ENCODE assay signal across 4 cellular contexts in genomic region chr11:49185597-49185996, GRCh38. TPM values are rescaled to one million over a fixed set of nuclear protein-coding genes. Genes with fewer than 3 reads are reported as not detected.
"Had no signal": no experiment of that assay in that cellular context is flagged by ENCODE, and none has a peak within 500 bp of the region (broad histone marks: within the 10 kb centered on the region; RNA-seq: fewer than 3 reads in every experiment).

No MANE protein-coding gene starts in this region.

RNA-seq across cellular contexts. Expression of gene FOLH1, which starts 22.8 kb away (rescaled TPM):
- total RNA-seq: M059J, Peyer's patch, SJSA1 had no signal
- polyA plus RNA-seq: SK-N-SH had no signal
